In the genomic region with DNA sequence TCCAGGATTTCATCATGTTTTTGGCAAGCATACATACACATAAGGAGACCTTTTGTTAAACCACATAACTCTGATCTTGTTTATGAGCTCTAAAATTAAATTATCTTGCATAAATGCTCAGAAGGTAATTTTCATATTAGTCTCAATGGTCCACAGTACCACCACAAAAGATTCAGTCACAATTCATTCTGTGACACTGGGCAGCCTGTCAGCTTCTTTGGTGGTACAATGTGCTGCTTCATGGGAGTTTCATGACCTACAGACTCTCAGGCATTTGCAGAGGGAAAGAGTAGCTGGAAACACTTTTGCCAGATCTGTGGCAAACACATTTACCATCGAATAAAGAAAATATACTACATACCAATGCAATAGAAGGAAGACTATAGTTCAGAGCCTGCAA, we compare ENCODE assay signal across 27 cellular contexts. TPM values are rescaled to one million over a fixed set of nuclear protein-coding genes. Genes with fewer than 3 reads are reported as not detected.
DNase-seq lines count a peak whose midpoint lies in the region; ATAC-seq and TF ChIP-seq lines count a peak whose summit lies in the region.
"Had no signal": no experiment of that assay in that cellular context is flagged by ENCODE, and none has a peak within 500 bp of the region (broad histone marks: within the 10 kb centered on the region; RNA-seq: fewer than 3 reads in every experiment).

No MANE protein-coding gene starts in this region.

- no peaks in the 10 kb centered on the region for H3K27me3 ChIP-seq in psoas muscle (ENCODE audit: insufficient read depth in 3 of 3, low read length in 2 of 3)
- H3K27me3 ChIP-seq: heart left ventricle, left lung, ovary, sigmoid colon had no signal

- H3K27ac ChIP-seq in temporal lobe (ENCODE audit: low read depth, low read length) (peak overlapping the region; percentile 96), psoas muscle (no peak overlapping the region)
- H3K27ac ChIP-seq: heart left ventricle, HL-60, left lung, ovary had no signal

- no peaks in the 10 kb centered on the region for H3K27me3 Mint-ChIP-seq in activated T-cell treated with anti-CD3 and anti-CD28 coated beads, Interleukin-2, amount 50 U/mL, for 72 hours (ENCODE audit: low read depth)
- H3K27me3 Mint-ChIP-seq: activated CD4-positive, alpha-beta memory T cell treated with anti-CD3 and anti-CD28 coated beads, Interleukin-2, amount 10 ng/mL, durations not matched to agents 7 days and 5 days; activated naive CD8-positive, alpha-beta T cell treated with anti-CD3 and anti-CD28 coated beads, Interleukin-2, amount 50 U/mL, for 24 hours; naive thymus-derived CD4-positive, alpha-beta T cell; stimulated activated naive CD8-positive, alpha-beta T cell treated with anti-CD3 and anti-CD28 coated beads, Interleukin-15, amount 100 ng/mL, for 72 hours; T-cell had no signal

- peak in 39 of 56 donors; percentile 2 to 86 (median 37) for DNase-seq in amygdala (lab: John Stamatoyannopoulos, UW)
- DNase-seq in fibroblast of mammary gland (ENCODE audit: low read depth) = peak; percentile 17
- DNase-seq in left lobe of liver (ENCODE audit: low spot score) = no peak
- DNase-seq in activated T-cell treated with anti-CD3 and anti-CD28 coated beads, Interleukin-2, amount 50 U/mL, for 72 hours = no peak
- DNase-seq in psoas muscle = no peak
- DNase-seq: activated CD4-positive, alpha-beta memory T cell treated with anti-CD3 and anti-CD28 coated beads, Interleukin-2, amount 10 ng/mL, durations not matched to agents 7 days and 5 days; activated CD4-positive, CD25-positive, alpha-beta regulatory T cell treated with anti-CD3 and anti-CD28 coated beads, Interleukin-2, amount 50 U/mL, for 72 hours; activated gamma-delta T cell treated with Interleukin-2 at 50 U/mL for 16 hours; activated naive CD8-positive, alpha-beta T cell treated with anti-CD3 and anti-CD28 coated beads, Interleukin-2, amount 50 U/mL, for 24 hours; CD4-positive, CD25-positive, alpha-beta regulatory T cell; DMS 273 treated with DMSO at 0.1 percent for 48 hours; H9; heart left ventricle; left lung; naive thymus-derived CD4-positive, alpha-beta T cell; NCI-H2081 treated with DMSO at 0.1 percent for 48 hours; NK-92 treated with Interleukin-12 subunit alpha and Interleukin-12 subunit beta, amount 100 ng/mL, for 24 hours; ovary; SHP77 treated with DMSO at 0.1 percent for 48 hours; sigmoid colon; stimulated activated CD4-positive, alpha-beta T cell treated with anti-CD3 and anti-CD28 coated beads, Interleukin-15, amount 100 ng/mL, for 24 hours; stimulated activated naive CD8-positive, alpha-beta T cell treated with anti-CD3 and anti-CD28 coated beads, Interleukin-15, amount 100 ng/mL, for 72 hours; T-cell had no signal

- no peak overlapping the region for H3K27ac Mint-ChIP-seq in activated T-cell treated with anti-CD3 and anti-CD28 coated beads, Interleukin-2, amount 50 U/mL, for 72 hours
- H3K27ac Mint-ChIP-seq: activated CD4-positive, alpha-beta memory T cell treated with anti-CD3 and anti-CD28 coated beads, Interleukin-2, amount 10 ng/mL, durations not matched to agents 7 days and 5 days; activated naive CD8-positive, alpha-beta T cell treated with anti-CD3 and anti-CD28 coated beads, Interleukin-2, amount 50 U/mL, for 24 hours; CD4-positive, CD25-positive, alpha-beta regulatory T cell; naive thymus-derived CD4-positive, alpha-beta T cell; T-cell; type B pancreatic cell had no signal

- WGBS in psoas muscle, 3 donors = 31 to 44% (median 33%) methylated on average over 1 of the region's 1 CpG

- H3K4me1 ChIP-seq in psoas muscle = no peaks in the 10 kb centered on the region
- H3K4me1 ChIP-seq: heart left ventricle, left lung had no signal

- H3K4me3 ChIP-seq in fibroblast of mammary gland (ENCODE audit: control insufficient read depth, low read depth, low read length) (no peak overlapping the region), psoas muscle (no peak overlapping the region)
- H3K4me3 ChIP-seq: heart left ventricle, left lung, ovary, sigmoid colon had no signal

- intact Hi-C loops in psoas muscle (cut with DNase I) = no loop called here

- no peaks in the 10 kb centered on the region for H3K36me3 ChIP-seq in psoas muscle (ENCODE audit: insufficient read depth in 1 of 2, low read depth in 1 of 2)
- H3K36me3 ChIP-seq: heart left ventricle, left lung, ovary, sigmoid colon had no signal

- H3K4me3 Mint-ChIP-seq in activated T-cell treated with anti-CD3 and anti-CD28 coated beads, Interleukin-2, amount 50 U/mL, for 72 hours = no peak overlapping the region
- H3K4me3 Mint-ChIP-seq: activated CD4-positive, alpha-beta memory T cell treated with anti-CD3 and anti-CD28 coated beads, Interleukin-2, amount 10 ng/mL, durations not matched to agents 7 days and 5 days; activated naive CD8-positive, alpha-beta T cell treated with anti-CD3 and anti-CD28 coated beads, Interleukin-2, amount 50 U/mL, for 24 hours; CD4-positive, CD25-positive, alpha-beta regulatory T cell; H9; naive thymus-derived CD4-positive, alpha-beta T cell; stimulated activated naive CD8-positive, alpha-beta T cell treated with anti-CD3 and anti-CD28 coated beads, Interleukin-15, amount 100 ng/mL, for 72 hours; T-cell; type B pancreatic cell had no signal

- no peaks in the 10 kb centered on the region for H3K36me3 Mint-ChIP-seq in activated T-cell treated with anti-CD3 and anti-CD28 coated beads, Interleukin-2, amount 50 U/mL, for 72 hours (ENCODE audit: insufficient read depth in 2 of 2)
- H3K36me3 Mint-ChIP-seq: CD4-positive, CD25-positive, alpha-beta regulatory T cell; naive thymus-derived CD4-positive, alpha-beta T cell; T-cell; type B pancreatic cell had no signal

- no peaks in the 10 kb centered on the region for H3K9me3 ChIP-seq in psoas muscle
- H3K9me3 ChIP-seq: heart left ventricle, left lung, ovary, sigmoid colon had no signal

- no peaks in the 10 kb centered on the region for H3K4me1 Mint-ChIP-seq in activated T-cell treated with anti-CD3 and anti-CD28 coated beads, Interleukin-2, amount 50 U/mL, for 72 hours (ENCODE audit: low read depth)
- H3K4me1 Mint-ChIP-seq: CD4-positive, CD25-positive, alpha-beta regulatory T cell; T-cell had no signal

- H3K9me3 Mint-ChIP-seq in activated T-cell treated with anti-CD3 and anti-CD28 coated beads, Interleukin-2, amount 50 U/mL, for 72 hours = no peaks in the 10 kb centered on the region
- H3K9me3 Mint-ChIP-seq: activated CD4-positive, alpha-beta memory T cell treated with anti-CD3 and anti-CD28 coated beads, Interleukin-2, amount 10 ng/mL, durations not matched to agents 7 days and 5 days; activated naive CD8-positive, alpha-beta T cell treated with anti-CD3 and anti-CD28 coated beads, Interleukin-2, amount 50 U/mL, for 24 hours; H9; naive thymus-derived CD4-positive, alpha-beta T cell; stimulated activated naive CD8-positive, alpha-beta T cell treated with anti-CD3 and anti-CD28 coated beads, Interleukin-15, amount 100 ng/mL, for 72 hours; T-cell; type B pancreatic cell had no signal

- peak; percentile 41 for ATAC-seq in left lobe of liver
- no peak for ATAC-seq in GM18909 (IDR thresholded peaks at IDR 0.05; ENCODE audit: poor library complexity, unreplicated experiment)
- ATAC-seq in activated T-cell treated with anti-CD3 and anti-CD28 coated beads, Interleukin-2, amount 50 U/mL, for 72 hours (replicated peaks in 1 of 2) = no peak
- no peak for ATAC-seq in psoas muscle
- ATAC-seq: activated naive CD8-positive, alpha-beta T cell treated with anti-CD3 and anti-CD28 coated beads, Interleukin-2, amount 50 U/mL, for 24 hours; heart left ventricle; left lung; naive thymus-derived CD4-positive, alpha-beta T cell; stimulated activated naive CD8-positive, alpha-beta T cell treated with anti-CD3 and anti-CD28 coated beads, Interleukin-15, amount 100 ng/mL, for 72 hours; T-cell had no signal

- TF ChIP-seq CTCF in fibroblast of mammary gland (conservative IDR thresholded peaks at IDR 0.05; ENCODE audit: control insufficient read depth, insufficient read depth, low read depth, low read length) (no peak), psoas muscle (IDR thresholded peaks at IDR 0.05) (no peak)

RNA-seq across cellular contexts. Expression of a gene that starts 51.3 kb away (rescaled TPM):
- total RNA-seq in left lobe of liver (11.9 TPM), temporal lobe (35.9 TPM), psoas muscle (10 to 100 TPM; 13.7 to 25.0 (median 18.7) TPM)
- total RNA-seq in activated T-cell treated with anti-CD3 and anti-CD28 coated beads, Interleukin-2, amount 50 U/mL, for 72 hours = 10 to 100 TPM; 18.6 to 22.4 TPM
- 10 to 100 TPM; 10.5 to 34.5 (median 15.2) TPM for polyA plus RNA-seq in psoas muscle

Comparison
In these comparisons a context has a peak if more than half of its experiments do, and no peak if none do; other contexts are left out.
1. DNase-seq: peak in amygdala (39 of 56) and fibroblast of mammary gland (single experiment); none in left lobe of liver (single experiment), activated T-cell treated with anti-CD3 and anti-CD28 coated beads, Interleukin-2, amount 50 U/mL, for 72 hours (0 of 2) and psoas muscle (0 of 2).